Comparison of ENCODE assay signal across 35 cellular contexts in genomic region chr2:119228136-119228535, GRCh38.
"Had no signal": no experiment of that assay in that cellular context is flagged by ENCODE, and none has a peak within 500 bp of the region (broad histone marks: within the 10 kb centered on the region; RNA-seq: fewer than 3 reads in every experiment).

No MANE protein-coding gene starts in this region.

- H3K4me3 ChIP-seq: MG63 had no signal

- H3K27me3 ChIP-seq: MG63 had no signal

- H3K27ac ChIP-seq: KMS-11 had no signal

- H3K9ac ChIP-seq: KMS-11 had no signal

- DNase-seq: Karpas-422, Kasumi-1, MG63, MM.1S, MV-4-11, NCI-H1048, NCI-H1092, NCI-H1092 treated with DMSO at 0.1 percent for 48 hours, NCI-H1105, NCI-H1105 treated with DMSO at 0.1 percent for 48 hours, NCI-H1417, NCI-H1417 treated with DMSO at 0.1 percent for 48 hours, NCI-H1436, NCI-H1436 treated with DMSO at 0.1 percent for 48 hours, NCI-H146, NCI-H1694, NCI-H1694 treated with DMSO at 0.1 percent for 48 hours, NCI-H187, NCI-H187 treated with DMSO at 0.1 percent for 48 hours, NCI-H1930, NCI-H2029, NCI-H2029 treated with DMSO at 0.1 percent for 48 hours, NCI-H2081, NCI-H2081 treated with DMSO at 0.1 percent for 48 hours, NCI-H2107, NCI-H2171, NCI-H2171 treated with DMSO at 0.1 percent for 48 hours, NCI-H2227 treated with DMSO at 0.1 percent for 48 hours, NCI-H226, NCI-H345, NCI-H446, NCI-H446 treated with DMSO at 0.1 percent for 48 hours, NCI-H510A, NCI-H510A treated with DMSO at 0.1 percent for 48 hours had no signal

- H3K9me3 ChIP-seq: MG63 had no signal

- H3K4me2 ChIP-seq: KMS-11 had no signal
